22 cellular contexts compared by ENCODE assay signal in the genomic region with DNA sequence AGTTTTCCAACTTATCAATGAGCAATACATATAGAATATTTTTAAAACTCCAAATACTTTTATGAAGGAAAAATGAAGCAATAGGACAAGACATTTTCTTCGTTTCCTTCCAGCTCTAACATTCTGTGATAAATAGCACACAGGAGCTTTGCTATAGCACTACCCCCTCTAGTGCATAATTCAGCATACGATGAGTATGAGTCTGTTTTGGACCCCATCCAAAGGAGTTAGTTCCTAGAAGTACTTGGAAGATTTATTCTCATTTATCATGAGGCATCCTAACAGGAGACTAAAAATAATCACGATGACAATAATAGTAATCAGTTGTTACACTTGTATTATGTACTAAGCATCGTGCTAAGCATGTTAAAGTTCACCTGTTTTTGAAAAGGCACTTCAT.
DNase-seq lines count a peak whose midpoint lies in the region; ATAC-seq and TF ChIP-seq lines count a peak whose summit lies in the region.
"Had no signal": no experiment of that assay in that cellular context is flagged by ENCODE, and none has a peak within 500 bp of the region (broad histone marks: within the 10 kb centered on the region; RNA-seq: fewer than 3 reads in every experiment).

No MANE protein-coding gene starts in this region.

- TF ChIP-seq CTCF in fibroblast of mammary gland (conservative IDR thresholded peaks at IDR 0.05; ENCODE audit: control insufficient read depth, insufficient read depth, low read depth, low read length) = peak; percentile 42

- DNase-seq in NCI-H1105 treated with DMSO at 0.1 percent for 48 hours (lab: John Stamatoyannopoulos, UW) (peak; percentile 11), NCI-H1105 (lab: John Stamatoyannopoulos, UW) (no peak), RPMI7951 (ENCODE audit: low read depth) (peak; percentile 22), fibroblast of mammary gland (ENCODE audit: low read depth) (peak; percentile 86), skeletal muscle cell (ENCODE audit: low read depth) (peak; percentile 63), cerebellum (ENCODE audit: low spot score) (no peak)
- DNase-seq: 8988T; activated CD4-positive, alpha-beta T cell treated with anti-CD3 and anti-CD28 coated beads for 1 hour; activated naive CD4-positive, alpha-beta T cell; effector CD4-positive, alpha-beta T cell; naive thymus-derived CD4-positive, alpha-beta T cell; NCI-H2171 treated with DMSO at 0.1 percent for 48 hours; stimulated activated CD4-positive, alpha-beta T cell treated with anti-CD3 and anti-CD28 coated beads, Interleukin-12 subunit alpha, Interleukin-12 subunit beta, amount 100 ng/mL, for 4 hours; T-helper 9 cell; trophoblast cell had no signal

- H3K4me3 ChIP-seq in fibroblast of mammary gland (ENCODE audit: control insufficient read depth, low read depth, low read length) = no peak overlapping the region
- no peak overlapping the region for H3K4me3 ChIP-seq in skeletal muscle cell (ENCODE audit: low read depth, low read length)
- H3K4me3 ChIP-seq: ascending aorta, lung, prostate gland, SJSA1 had no signal

- ATAC-seq in HG03139 (IDR thresholded peaks at IDR 0.05; ENCODE audit: unreplicated experiment) (no peak), GM18870 (IDR thresholded peaks at IDR 0.05; ENCODE audit: unreplicated experiment) (no peak)
- ATAC-seq: naive thymus-derived CD4-positive, alpha-beta T cell; stimulated activated memory B cell treated with anti-CD40 and anti-IgM and Interleukin-4, amounts not matched to agents 10 μg/mL and 1 μg/mL and 100 μg/mL, for 72 hours had no signal

Comparison
In these comparisons a context has a peak if more than half of its experiments do, and no peak if none do; other contexts are left out.
1. DNase-seq: peak in NCI-H1105 treated with DMSO at 0.1 percent for 48 hours (single experiment), RPMI7951 (single experiment), fibroblast of mammary gland (single experiment) and skeletal muscle cell (single experiment); none in NCI-H1105 (single experiment) and cerebellum (single experiment).